ENCODE assay signal across 28 cellular contexts in genomic region chr11:115674176-115674575, GRCh38.
DNase-seq lines count a peak whose midpoint lies in the region; TF ChIP-seq lines count a peak whose summit lies in the region.
"Had no signal": no experiment of that assay in that cellular context is flagged by ENCODE, and none has a peak within 500 bp of the region (broad histone marks: within the 10 kb centered on the region; RNA-seq: fewer than 3 reads in every experiment).

No MANE protein-coding gene starts in this region.

- H3K9ac ChIP-seq in NT2/D1 (ENCODE audit: insufficient read length, low read depth), result no peak overlapping the region
- no peak overlapping the region for H3K9ac ChIP-seq in trophoblast cell (ENCODE audit: low read length)
- H3K9ac ChIP-seq: BLaER1 treated with 17β-estradiol and CSF1 and Interleukin-3, amounts not matched to agents 10 nM and 100 nM had no signal

- H3K4me1 ChIP-seq in NT2/D1 (ENCODE audit: insufficient read depth, insufficient read length) (peaks cover 5% of the 10 kb centered on the region), trophoblast cell (ENCODE audit: control insufficient read depth in 1 of 2, insufficient read depth in 2 of 2, low read length in 2 of 2) (peaks cover 19 to 27% of the 10 kb centered on the region in 2 experiments)
- H3K4me1 ChIP-seq: ascending aorta, uterus had no signal

- TF ChIP-seq CTCF in AG09309 (IDR thresholded peaks at IDR 0.05; ENCODE audit: control insufficient read depth, insufficient read depth, low read depth, low read length, missing control alignments) (no peak), glutamatergic neuron (IDR thresholded peaks at IDR 0.05; ENCODE audit: partially characterized antibody, unreplicated experiment) (no peak)

- H3K4me2 ChIP-seq in trophoblast cell (ENCODE audit: low read length), result peak overlapping the region; percentile 13
- H3K4me2 ChIP-seq: BLaER1 treated with 17β-estradiol and CSF1 and Interleukin-3, amounts not matched to agents 10 nM and 100 nM had no signal

- peak overlapping the region; percentile 28 for H3K27ac Mint-ChIP-seq in glutamatergic neuron (ENCODE audit: unreplicated experiment)
- H3K27ac Mint-ChIP-seq: activated naive CD8-positive, alpha-beta T cell; dendritic cell treated with granulocyte-macrophage colony-stimulating factor and Interleukin-4, amounts not matched to agents 40 ng/mL and 50 ng/mL, for 4 days had no signal

- WGBS in trophoblast cell (ENCODE audit: extremely low coverage, insufficient coverage, insufficient read length), result no CpG with 5 or more reads among the region's 8 CpGs

- peak overlapping the region; percentile 43 for H2BK5ac ChIP-seq in trophoblast cell (ENCODE audit: low read depth, low read length, poor library complexity)

- H3K79me2 ChIP-seq in trophoblast cell (ENCODE audit: control insufficient read depth, insufficient read depth, low read length, poor library complexity), result no peaks in the 10 kb centered on the region

- peak overlapping the region; percentile 13 for H3K27ac ChIP-seq in trophoblast cell (ENCODE audit: low read depth, low read length)
- H3K27ac ChIP-seq: ascending aorta; BLaER1 treated with 17β-estradiol and CSF1 and Interleukin-3, amounts not matched to agents 10 nM and 100 nM; esophagus squamous epithelium; uterus had no signal

- no peak overlapping the region for H3K14ac ChIP-seq in trophoblast cell (ENCODE audit: low read length)

- H4K12ac ChIP-seq in trophoblast cell (ENCODE audit: low read depth, low read length), result no peak overlapping the region

- H3K9me3 Mint-ChIP-seq in glutamatergic neuron (ENCODE audit: unreplicated experiment), result peaks cover 6% of the 10 kb centered on the region
- H3K9me3 Mint-ChIP-seq: central memory CD8-positive, alpha-beta T cell; dendritic cell treated with granulocyte-macrophage colony-stimulating factor and Interleukin-4, amounts not matched to agents 40 ng/mL and 50 ng/mL, for 4 days had no signal

- no peak overlapping the region for H2BK12ac ChIP-seq in trophoblast cell (ENCODE audit: low read length)

- no peaks in the 10 kb centered on the region for H3K36me3 Mint-ChIP-seq in glutamatergic neuron (ENCODE audit: unreplicated experiment)
- H3K36me3 Mint-ChIP-seq: activated naive CD8-positive, alpha-beta T cell had no signal

- DNase-seq in AG09309 (ENCODE audit: low read depth), result peak; percentile 24
- peak; percentile 35 for DNase-seq in NT2/D1 (ENCODE audit: low read depth, low spot score)
- no peak for DNase-seq in glutamatergic neuron
- DNase-seq in trophoblast cell, result no peak
- no peak for DNase-seq in stimulated activated CD4-positive, alpha-beta T cell treated with anti-CD3 and anti-CD28 coated beads, Interleukin-4, amount 100 ng/mL, for 4 hours
- no peak for DNase-seq in NCI-H748 (lab: John Stamatoyannopoulos, UW; ENCODE audit: unreplicated experiment)
- no peak for DNase-seq in SIG-M5 treated with dmso at 0.1 percent for 504 hours (lab: John Stamatoyannopoulos, UW; ENCODE audit: unreplicated experiment)
- no peak for DNase-seq in NCI-H1436 (lab: John Stamatoyannopoulos, UW)
- DNase-seq: activated CD4-positive, alpha-beta T cell treated with anti-CD3 and anti-CD28 coated beads for 4 hours; activated effector memory CD4-positive, alpha-beta T cell treated with Interleukin-2 at 50 U/mL for 16 hours; activated T-cell treated with anti-CD3 and anti-CD28 coated beads for 4 hours; DMS53; esophagus squamous epithelium; GDM1; kidney glomerular epithelial cell; MV-4-11; NCI-H1694; NCI-H2171; NCI-H524; PC-3; stimulated activated naive CD4-positive, alpha-beta T cell treated with Interleukin-2 at 50 U/mL for 16 hours; T-helper 2 cell; uterus had no signal

- H4K8ac ChIP-seq in trophoblast cell (ENCODE audit: low read depth, low read length), result no peak overlapping the region

- H3K27me3 ChIP-seq in NT2/D1 (ENCODE audit: insufficient read depth, insufficient read length), result peaks cover 5% of the 10 kb centered on the region
- H3K27me3 ChIP-seq in trophoblast cell (ENCODE audit: insufficient read depth, low read length), result no peaks in the 10 kb centered on the region
- H3K27me3 ChIP-seq: ascending aorta; BLaER1 treated with 17β-estradiol and CSF1 and Interleukin-3, amounts not matched to agents 10 nM and 100 nM; esophagus squamous epithelium; uterus had no signal

- no peak overlapping the region for H3K4ac ChIP-seq in trophoblast cell (ENCODE audit: low read depth, low read length)

- H2AK5ac ChIP-seq in trophoblast cell (ENCODE audit: low read length), result no peak overlapping the region

- no peak overlapping the region for H4K91ac ChIP-seq in trophoblast cell (ENCODE audit: low read depth, low read length)

- H3K4me3 ChIP-seq in AG09309 (ENCODE audit: control insufficient read depth, low read depth, low read length) (no peak overlapping the region), NT2/D1 (ENCODE audit: insufficient read length, low read depth) (no peak overlapping the region), trophoblast cell (ENCODE audit: low read depth, low read length) (no peak overlapping the region)
- H3K4me3 ChIP-seq: ascending aorta; BLaER1 treated with 17β-estradiol and CSF1 and Interleukin-3, amounts not matched to agents 10 nM and 100 nM; esophagus squamous epithelium; uterus had no signal

- H3K4me3 Mint-ChIP-seq in glutamatergic neuron (ENCODE audit: unreplicated experiment), result peak overlapping the region; percentile 34
- H3K4me3 Mint-ChIP-seq: activated naive CD8-positive, alpha-beta T cell; central memory CD8-positive, alpha-beta T cell; dendritic cell treated with granulocyte-macrophage colony-stimulating factor and Interleukin-4, amounts not matched to agents 40 ng/mL and 50 ng/mL, for 4 days had no signal

- H3K23ac ChIP-seq in trophoblast cell (ENCODE audit: low read length), result no peak overlapping the region

- H3K36me3 ChIP-seq in NT2/D1 (ENCODE audit: insufficient read depth, insufficient read length, low read length), result no peaks in the 10 kb centered on the region
- H3K36me3 ChIP-seq in trophoblast cell (ENCODE audit: control insufficient read depth in 1 of 2, insufficient read depth in 2 of 2, low read length in 2 of 2), result no peaks in the 10 kb centered on the region
- H3K36me3 ChIP-seq: ascending aorta; BLaER1 treated with 17β-estradiol and CSF1 and Interleukin-3, amounts not matched to agents 10 nM and 100 nM; esophagus squamous epithelium; uterus had no signal

- H3K4me1 Mint-ChIP-seq in glutamatergic neuron (ENCODE audit: low read depth, unreplicated experiment), result peaks cover 41% of the 10 kb centered on the region
- H3K4me1 Mint-ChIP-seq: central memory CD8-positive, alpha-beta T cell had no signal

- no peak overlapping the region for H3K18ac ChIP-seq in trophoblast cell (ENCODE audit: low read length)

- H2AFZ ChIP-seq in trophoblast cell (ENCODE audit: insufficient read depth, low read length, poor library complexity), result no peak overlapping the region

- H3K9me3 ChIP-seq in NT2/D1 (ENCODE audit: insufficient read depth, low read length) (no peaks in the 10 kb centered on the region), trophoblast cell (ENCODE audit: insufficient read depth, low read depth, low read length) (no peaks in the 10 kb centered on the region)
- H3K9me3 ChIP-seq: ascending aorta; BLaER1 treated with 17β-estradiol and CSF1 and Interleukin-3, amounts not matched to agents 10 nM and 100 nM; esophagus squamous epithelium; uterus had no signal

- no peak overlapping the region for H2BK120ac ChIP-seq in trophoblast cell (ENCODE audit: insufficient read depth, low read length, poor library complexity)

- H3K79me1 ChIP-seq in trophoblast cell (ENCODE audit: low read length), result peaks cover 2% of the 10 kb centered on the region

- H3K27me3 Mint-ChIP-seq in glutamatergic neuron (ENCODE audit: unreplicated experiment), result no peaks in the 10 kb centered on the region
- H3K27me3 Mint-ChIP-seq: activated naive CD8-positive, alpha-beta T cell had no signal

Comparison
In these comparisons a context has a peak if more than half of its experiments do, and no peak if none do; other contexts are left out.
1. DNase-seq: peak in AG09309 (single experiment) and NT2/D1 (single experiment); none in glutamatergic neuron (single experiment), trophoblast cell (0 of 2), stimulated activated CD4-positive, alpha-beta T cell treated with anti-CD3 and anti-CD28 coated beads, Interleukin-4, amount 100 ng/mL, for 4 hours (0 of 2), NCI-H748 (single experiment), SIG-M5 treated with dmso at 0.1 percent for 504 hours (single experiment) and NCI-H1436 (single experiment).